ENCODE assay signal across 21 cellular contexts in the genomic region with DNA sequence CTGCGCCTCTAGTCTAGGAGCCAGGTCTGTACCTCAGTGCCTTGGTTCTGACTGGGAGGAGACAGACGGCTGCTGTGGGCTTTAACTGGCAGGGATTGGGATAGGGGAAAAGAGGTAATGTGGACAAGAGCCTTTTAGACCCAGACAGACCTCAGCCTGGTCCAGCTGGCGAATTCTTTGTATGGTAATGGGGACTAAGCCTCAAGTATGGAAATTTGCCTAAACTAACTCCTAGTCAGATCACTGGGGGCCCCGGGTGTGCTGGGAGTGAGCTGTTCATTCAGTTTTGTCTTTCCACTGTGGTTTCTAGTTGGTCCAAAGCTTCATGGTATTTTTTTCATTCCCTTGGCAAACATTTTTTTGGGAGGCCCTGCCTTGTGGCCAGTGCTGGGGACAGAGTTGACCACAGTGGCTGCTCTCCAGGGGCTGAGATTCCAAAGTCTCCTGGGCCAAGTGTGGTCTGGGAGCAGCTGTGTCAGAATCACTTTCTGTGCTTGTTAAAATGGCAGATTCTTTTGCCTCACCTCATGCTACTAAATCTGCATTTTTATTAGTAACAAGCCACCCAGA. TPM values are rescaled to one million over a fixed set of nuclear protein-coding genes. Genes with fewer than 3 reads are reported as not detected.
DNase-seq lines count a peak whose midpoint lies in the region; ATAC-seq and TF ChIP-seq lines count a peak whose summit lies in the region.
"Had no signal": no experiment of that assay in that cellular context is flagged by ENCODE, and none has a peak within 500 bp of the region (broad histone marks: within the 10 kb centered on the region; RNA-seq: fewer than 3 reads in every experiment).

No MANE protein-coding gene starts in this region.

- H3K4me3 ChIP-seq in osteoblast (ENCODE audit: insufficient read depth, low read length) (no peak overlapping the region), mammary epithelial cell (replicated peaks in 1 of 3; ENCODE audit: insufficient read depth in 1 of 3, low read depth in 2 of 3, low read length in 3 of 3) (no peak overlapping the region), uterus (no peak overlapping the region)
- H3K4me3 ChIP-seq: coronary artery, SJSA1, thyroid gland had no signal

- H3K4me2 ChIP-seq in osteoblast (ENCODE audit: insufficient read depth, low read length), result peak overlapping the region; percentile 37
- H3K4me2 ChIP-seq in mammary epithelial cell (ENCODE audit: insufficient read depth, low read depth, low read length), result no peak overlapping the region

- WGBS in mammary epithelial cell (ENCODE audit: low coverage, missing lambda C conversion rate), result 100% methylated on average over 2 of the region's 4 CpGs

- peaks cover 10% of the 10 kb centered on the region for H3K4me1 Mint-ChIP-seq in chondrocyte (ENCODE audit: low read depth)
- H3K4me1 Mint-ChIP-seq: activated CD4-positive, alpha-beta memory T cell treated with anti-CD3 and anti-CD28 coated beads, Interleukin-2, amount 10 ng/mL, durations not matched to agents 7 days and 5 days; neural crest cell; stimulated activated effector memory CD8-positive, alpha-beta T cell treated with anti-CD3 and anti-CD28 coated beads, Interleukin-12 subunit alpha, Interleukin-12 subunit beta, amount 100 ng/mL, for 72 hours had no signal

- H3K36me3 ChIP-seq in osteoblast (ENCODE audit: insufficient read depth, low read length) (no peaks in the 10 kb centered on the region), mammary epithelial cell (ENCODE audit: insufficient read depth, low read length) (no peaks in the 10 kb centered on the region), uterus (no peaks in the 10 kb centered on the region)
- H3K36me3 ChIP-seq: SJSA1, thyroid gland had no signal

- H3K79me2 ChIP-seq in osteoblast (ENCODE audit: insufficient read depth, low read length), result peaks cover 9% of the 10 kb centered on the region
- H3K79me2 ChIP-seq in mammary epithelial cell (ENCODE audit: insufficient read depth, low read length), result no peaks in the 10 kb centered on the region

- H3K9ac ChIP-seq in mammary epithelial cell (ENCODE audit: insufficient read depth, low read length), result no peak overlapping the region

- intact Hi-C loops in mammary epithelial cell (cut with micrococcal nuclease) (no loop called here), uterus (cut with DNase I; ENCODE audit: low total_unique reads) (no loop called here)

- CTCF ChIA-PET in mammary epithelial cell (lab: Charles Lee; ENCODE audit: low non-redundant PET), result no interaction called here

- peak overlapping the region; percentile 39 for H3K27ac Mint-ChIP-seq in chondrocyte (ENCODE audit: unreplicated experiment)
- H3K27ac Mint-ChIP-seq: activated CD4-positive, alpha-beta memory T cell treated with anti-CD3 and anti-CD28 coated beads, Interleukin-2, amount 10 ng/mL, durations not matched to agents 7 days and 5 days; activated naive CD4-positive, alpha-beta T cell treated with anti-CD3 and anti-CD28 coated beads for 36 hours; activated T-cell treated with anti-CD3 and anti-CD28 coated beads, Interleukin-2, amount 50 U/mL, for 24 hours; stimulated activated effector memory CD8-positive, alpha-beta T cell treated with anti-CD3 and anti-CD28 coated beads, Interleukin-12 subunit alpha, Interleukin-12 subunit beta, amount 100 ng/mL, for 72 hours had no signal

- H3K4me1 ChIP-seq in osteoblast (ENCODE audit: insufficient read depth, low read length) (peaks cover 14% of the 10 kb centered on the region), mammary epithelial cell (ENCODE audit: insufficient read depth, low read length) (no peaks in the 10 kb centered on the region), uterus (no peaks in the 10 kb centered on the region)

- in situ Hi-C loops in mammary epithelial cell (cut with MboI; ENCODE audit: low sequenced_read_pairs in 2 of 2), result no loop called here

- TF ChIP-seq CTCF in chondrocyte (IDR thresholded peaks at IDR 0.05), result no peak
- TF ChIP-seq CTCF in osteoblast (IDR thresholded peaks at IDR 0.05; ENCODE audit: extremely low read depth, low read depth, low read length), result no peak
- no peak for TF ChIP-seq CTCF in mammary epithelial cell (conservative IDR thresholded peaks at IDR 0.05 in 1 of 2, IDR thresholded peaks at IDR 0.05 in 1 of 2; ENCODE audit: extremely low read depth in 1 of 2, insufficient read depth in 1 of 2, low read depth in 1 of 2, low read length in 2 of 2)
- no peak for TF ChIP-seq CTCF in uterus (IDR thresholded peaks at IDR 0.05)

- H2AFZ ChIP-seq in osteoblast (ENCODE audit: low read length) (peak overlapping the region; percentile 15), mammary epithelial cell (ENCODE audit: low read depth, low read length) (no peak overlapping the region)

- no peak for ATAC-seq in GM18909 (IDR thresholded peaks at IDR 0.05; ENCODE audit: poor library complexity, unreplicated experiment)
- ATAC-seq in HG03457 (IDR thresholded peaks at IDR 0.05; ENCODE audit: unreplicated experiment), result no peak
- ATAC-seq: stimulated activated effector memory CD8-positive, alpha-beta T cell treated with anti-CD3 and anti-CD28 coated beads, Interleukin-12 subunit alpha, Interleukin-12 subunit beta, amount 100 ng/mL, for 72 hours had no signal

- no peaks in the 10 kb centered on the region for H3K9me3 Mint-ChIP-seq in chondrocyte (ENCODE audit: low read depth)
- H3K9me3 Mint-ChIP-seq: activated CD4-positive, alpha-beta memory T cell treated with anti-CD3 and anti-CD28 coated beads, Interleukin-2, amount 10 ng/mL, durations not matched to agents 7 days and 5 days; activated naive CD4-positive, alpha-beta T cell treated with anti-CD3 and anti-CD28 coated beads for 36 hours; activated T-cell treated with anti-CD3 and anti-CD28 coated beads, Interleukin-2, amount 50 U/mL, for 24 hours; neural crest cell; stimulated activated effector memory CD8-positive, alpha-beta T cell treated with anti-CD3 and anti-CD28 coated beads, Interleukin-12 subunit alpha, Interleukin-12 subunit beta, amount 100 ng/mL, for 72 hours had no signal

- H3K27ac ChIP-seq in osteoblast (ENCODE audit: low read depth, low read length), result peak overlapping the region; percentile 7
- no peak overlapping the region for H3K27ac ChIP-seq in mammary epithelial cell (ENCODE audit: insufficient read depth, low read depth, low read length)
- no peak overlapping the region for H3K27ac ChIP-seq in uterus
- H3K27ac ChIP-seq: SJSA1, thyroid gland had no signal

- H3K9me3 ChIP-seq in osteoblast (ENCODE audit: low read depth, low read length), result no peaks in the 10 kb centered on the region
- no peaks in the 10 kb centered on the region for H3K9me3 ChIP-seq in mammary epithelial cell (replicated peaks; ENCODE audit: insufficient read depth, low read length)
- H3K9me3 ChIP-seq in uterus, result no peaks in the 10 kb centered on the region
- H3K9me3 ChIP-seq: SJSA1, thyroid gland had no signal

- H3K27me3 Mint-ChIP-seq in chondrocyte (ENCODE audit: low read depth), result no peaks in the 10 kb centered on the region
- H3K27me3 Mint-ChIP-seq: activated T-cell treated with anti-CD3 and anti-CD28 coated beads, Interleukin-2, amount 50 U/mL, for 24 hours had no signal

- DNase-seq in EH (ENCODE audit: low read depth), result peak; percentile 88
- DNase-seq in LHCN-M2 (ENCODE audit: low read depth), result peak; percentile 82
- DNase-seq in chondrocyte (ENCODE audit: low spot score), result no peak
- DNase-seq in osteoblast (ENCODE audit: insufficient read length, low spot score, missing footprints), result peak; percentile 85
- no peak for DNase-seq in mammary epithelial cell
- no peak for DNase-seq in uterus
- DNase-seq: activated CD4-positive, alpha-beta memory T cell treated with anti-CD3 and anti-CD28 coated beads, Interleukin-2, amount 10 ng/mL, durations not matched to agents 7 days and 5 days; activated naive CD4-positive, alpha-beta T cell treated with anti-CD3 and anti-CD28 coated beads for 36 hours; activated T-cell treated with anti-CD3 and anti-CD28 coated beads, Interleukin-2, amount 50 U/mL, for 24 hours; anterior cingulate cortex; GOT3; NCI-H1417; NCI-H69; T-helper 2 cell; thyroid gland had no signal

- no peak overlapping the region for H3K4me3 Mint-ChIP-seq in chondrocyte (ENCODE audit: unreplicated experiment)
- H3K4me3 Mint-ChIP-seq: activated CD4-positive, alpha-beta memory T cell treated with anti-CD3 and anti-CD28 coated beads, Interleukin-2, amount 10 ng/mL, durations not matched to agents 7 days and 5 days; activated naive CD4-positive, alpha-beta T cell treated with anti-CD3 and anti-CD28 coated beads for 36 hours; activated T-cell treated with anti-CD3 and anti-CD28 coated beads, Interleukin-2, amount 50 U/mL, for 24 hours; neural crest cell; stimulated activated effector memory CD8-positive, alpha-beta T cell treated with anti-CD3 and anti-CD28 coated beads, Interleukin-12 subunit alpha, Interleukin-12 subunit beta, amount 100 ng/mL, for 72 hours had no signal

- H3K27me3 ChIP-seq in osteoblast (ENCODE audit: insufficient read depth, low read length), result no peaks in the 10 kb centered on the region
- H3K27me3 ChIP-seq in mammary epithelial cell (ENCODE audit: insufficient read depth, low read length), result no peaks in the 10 kb centered on the region
- no peaks in the 10 kb centered on the region for H3K27me3 ChIP-seq in uterus
- H3K27me3 ChIP-seq: SJSA1, thyroid gland had no signal

- H4K20me1 ChIP-seq in osteoblast (ENCODE audit: insufficient read depth, low read length), result peaks cover 12% of the 10 kb centered on the region
- H4K20me1 ChIP-seq in mammary epithelial cell (ENCODE audit: insufficient read depth, low read length), result no peaks in the 10 kb centered on the region

- H3K36me3 Mint-ChIP-seq in chondrocyte (ENCODE audit: low read depth), result no peaks in the 10 kb centered on the region
- H3K36me3 Mint-ChIP-seq: stimulated activated effector memory CD8-positive, alpha-beta T cell treated with anti-CD3 and anti-CD28 coated beads, Interleukin-12 subunit alpha, Interleukin-12 subunit beta, amount 100 ng/mL, for 72 hours had no signal

- no TSS peak for BruUV-seq in mammary epithelial cell (replicated peaks; lab: Mats Ljungman, UMichigan)

- dilution Hi-C loops in mammary epithelial cell (cut with HindIII; ENCODE audit: low sequenced_read_pairs), result no loop called here

- no peak for TF ChIP-seq POLR2A in uterus (IDR thresholded peaks at IDR 0.05)

RNA-seq across cellular contexts. Expression of a gene that starts 36.1 kb away (rescaled TPM):
- total RNA-seq in LHCN-M2 (2014; rRNA removed) (21.6 and 34.7 TPM in 2 replicates), chondrocyte (11.2 to 17.3 TPM (median 11.8 TPM) in 3 replicates), osteoblast (32.6 and 35.9 TPM in 2 replicates), mammary epithelial cell (10 to 100 TPM; 14.5 to 57.0 TPM), uterus (10 to 100 TPM in 2 of 4 donors, 1 to 10 TPM in 2; 4.1 to 24.6 (median 16.6) TPM)
- 16.7 TPM for polyA plus RNA-seq in LHCN-M2 (2012)
- polyA plus RNA-seq in mammary epithelial cell, result 12.2 TPM
- polyA minus RNA-seq in mammary epithelial cell, result 33.8 TPM

Comparison
In these comparisons a context has a peak if more than half of its experiments do, and no peak if none do; other contexts are left out.
1. DNase-seq: peak in EH (single experiment), LHCN-M2 (single experiment) and osteoblast (single experiment); none in chondrocyte (single experiment), mammary epithelial cell (single experiment) and uterus (0 of 2).